ENCODE assay signal across 1 cellular context in the genomic region with DNA sequence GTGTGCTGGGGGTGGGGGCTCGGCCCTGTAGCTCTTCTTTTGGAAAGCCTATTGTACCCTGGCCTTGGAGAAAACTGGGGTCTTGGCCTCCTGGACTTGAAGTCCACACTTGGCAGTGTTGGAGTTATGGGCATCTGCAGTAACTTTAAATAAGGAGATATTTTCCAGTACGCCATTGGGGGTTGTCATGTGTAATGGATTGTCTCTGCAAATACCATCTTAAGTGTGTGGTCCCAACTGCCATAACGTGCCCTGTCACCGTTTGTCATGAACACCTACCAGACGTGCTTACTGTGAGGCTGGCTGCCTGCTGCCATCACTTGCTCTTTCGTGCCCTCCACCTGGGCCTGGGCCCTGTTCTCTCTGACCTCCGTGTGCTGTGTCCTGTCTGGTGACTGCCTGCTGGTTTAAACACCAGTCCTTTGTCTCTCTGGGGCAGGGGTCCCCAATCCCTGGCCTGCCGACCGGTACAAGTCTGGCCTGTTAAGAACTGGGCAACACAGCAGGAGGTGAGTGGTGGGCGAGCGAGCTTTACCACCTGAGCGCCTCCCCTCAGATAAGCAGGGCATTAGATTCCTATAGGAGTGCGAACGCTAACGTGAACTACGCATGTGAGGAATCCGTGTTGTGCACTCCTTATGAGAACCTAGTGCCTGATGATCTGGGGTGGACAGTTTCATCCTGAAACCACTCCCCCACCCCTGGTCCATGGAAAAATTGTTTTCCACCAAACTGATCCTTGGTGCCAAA.
TF ChIP-seq lines count a peak whose summit lies in the region.

No MANE protein-coding gene starts in this region.

TF ChIP-seq in HEK293, 187 proteins besides CTCF, POLR2A, EP300 and RAD21 (continued from another document):
- TF ChIP-seq, protein P1, sequence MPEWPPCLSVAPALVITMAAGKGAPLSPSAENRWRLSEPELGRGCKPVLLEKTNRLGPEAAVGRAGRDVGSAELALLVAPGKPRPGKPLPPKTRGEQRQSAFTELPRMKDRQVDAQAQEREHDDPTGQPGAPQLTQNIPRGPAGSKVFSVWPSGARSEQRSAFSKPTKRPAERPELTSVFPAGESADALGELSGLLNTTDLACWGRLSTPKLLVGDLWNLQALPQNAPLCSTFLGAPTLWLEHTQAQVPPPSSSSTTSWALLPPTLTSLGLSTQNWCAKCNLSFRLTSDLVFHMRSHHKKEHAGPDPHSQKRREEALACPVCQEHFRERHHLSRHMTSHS (tag by site-specific recombination; IDR thresholded peaks at IDR 0.05), result no peak
- TF ChIP-seq IKZF3 (tag by site-specific recombination; IDR thresholded peaks at IDR 0.05) (peak; percentile 62; the same call in 1 of the 2 replicates), ZNF585B (tag by site-specific recombination; IDR thresholded peaks at IDR 0.05) (no peak), MZF1 (tag by site-specific recombination; IDR thresholded peaks at IDR 0.05; ENCODE audit: borderline replicate concordance) (0 out of 2 replicates have a peak, but pooled peaks have one; percentile 24), MYNN (tag by site-specific recombination; IDR thresholded peaks at IDR 0.05; ENCODE audit: borderline replicate concordance) (no peak), ZNF768 (tag by site-specific recombination; IDR thresholded peaks at IDR 0.05) (no peak), ZNF792 (tag by site-specific recombination; IDR thresholded peaks at IDR 0.05) (no peak), ZNF416 (tag by site-specific recombination; IDR thresholded peaks at IDR 0.05) (no peak), HOXD13 (CRISPR knock-in tag; IDR thresholded peaks at IDR 0.05; ENCODE audit: borderline replicate concordance) (no peak), TCF7L2 (IDR thresholded peaks at IDR 0.05; ENCODE audit: borderline replicate concordance, low read depth, low read length) (no peak), ZNF654 (tag by site-specific recombination; IDR thresholded peaks at IDR 0.05; ENCODE audit: low read depth) (no peak), ZNF600 (tag by site-specific recombination; IDR thresholded peaks at IDR 0.05) (peak; percentile 70), ZBTB48 (tag by site-specific recombination; IDR thresholded peaks at IDR 0.05) (no peak), ZBTB17 (tag by site-specific recombination; IDR thresholded peaks at IDR 0.05) (peak; percentile 56; the same call in 1 of the 2 replicates), ZFHX2 (tag by site-specific recombination; conservative IDR thresholded peaks at IDR 0.05) (peak; percentile 33; the same call in 1 of the 2 replicates), ZNF394 (tag by site-specific recombination; IDR thresholded peaks at IDR 0.05; ENCODE audit: borderline replicate concordance) (no peak), MEIS1 (CRISPR knock-in tag; IDR thresholded peaks at IDR 0.05; ENCODE audit: borderline replicate concordance) (no peak), ZNF521 (tag by site-specific recombination; IDR thresholded peaks at IDR 0.05) (no peak), ZNF292 (tag by site-specific recombination; IDR thresholded peaks at IDR 0.05; ENCODE audit: borderline replicate concordance, low read depth) (no peak), SCRT2 (tag by site-specific recombination; IDR thresholded peaks at IDR 0.05) (no peak), ZNF211 (tag by site-specific recombination; IDR thresholded peaks at IDR 0.05; ENCODE audit: low read depth) (no peak), ZFP3 (tag by site-specific recombination; IDR thresholded peaks at IDR 0.05; ENCODE audit: low read depth) (no peak), WT1 (tag by site-specific recombination; IDR thresholded peaks at IDR 0.05) (0 out of 2 replicates have a peak, but pooled peaks have one; percentile 10), ZNF664 (tag by site-specific recombination; IDR thresholded peaks at IDR 0.05) (peak; percentile 76), ZNF155 (tag by site-specific recombination; IDR thresholded peaks at IDR 0.05) (no peak), ZNF146 (tag by site-specific recombination; IDR thresholded peaks at IDR 0.05) (no peak), ZNF449 (tag by site-specific recombination; IDR thresholded peaks at IDR 0.05) (no peak), ZBTB26 (tag by site-specific recombination; optimal IDR thresholded peaks at IDR 0.05) (no peak), ZNF175 (tag by site-specific recombination; IDR thresholded peaks at IDR 0.05) (no peak), ZNF660 (tag by site-specific recombination; IDR thresholded peaks at IDR 0.05) (no peak), ZNF132 (tag by site-specific recombination; IDR thresholded peaks at IDR 0.05; ENCODE audit: borderline replicate concordance) (no peak), ZNF391 (tag by site-specific recombination; IDR thresholded peaks at IDR 0.05; ENCODE audit: borderline replicate concordance, low read depth) (no peak)
- TF ChIP-seq, protein P2, sequence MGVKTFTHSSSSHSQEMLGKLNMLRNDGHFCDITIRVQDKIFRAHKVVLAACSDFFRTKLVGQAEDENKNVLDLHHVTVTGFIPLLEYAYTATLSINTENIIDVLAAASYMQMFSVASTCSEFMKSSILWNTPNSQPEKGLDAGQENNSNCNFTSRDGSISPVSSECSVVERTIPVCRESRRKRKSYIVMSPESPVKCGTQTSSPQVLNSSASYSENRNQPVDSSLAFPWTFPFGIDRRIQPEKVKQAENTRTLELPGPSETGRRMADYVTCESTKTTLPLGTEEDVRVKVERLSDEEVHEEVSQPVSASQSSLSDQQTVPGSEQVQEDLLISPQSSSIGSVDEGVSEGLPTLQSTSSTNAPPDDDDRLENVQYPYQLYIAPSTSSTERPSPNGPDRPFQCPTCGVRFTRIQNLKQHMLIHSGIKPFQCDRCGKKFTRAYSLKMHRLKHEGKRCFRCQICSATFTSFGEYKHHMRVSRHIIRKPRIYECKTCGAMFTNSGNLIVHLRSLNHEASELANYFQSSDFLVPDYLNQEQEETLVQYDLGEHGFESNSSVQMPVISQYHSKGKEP (tag by site-specific recombination; IDR thresholded peaks at IDR 0.05), result no peak
- TF ChIP-seq, protein P3, sequence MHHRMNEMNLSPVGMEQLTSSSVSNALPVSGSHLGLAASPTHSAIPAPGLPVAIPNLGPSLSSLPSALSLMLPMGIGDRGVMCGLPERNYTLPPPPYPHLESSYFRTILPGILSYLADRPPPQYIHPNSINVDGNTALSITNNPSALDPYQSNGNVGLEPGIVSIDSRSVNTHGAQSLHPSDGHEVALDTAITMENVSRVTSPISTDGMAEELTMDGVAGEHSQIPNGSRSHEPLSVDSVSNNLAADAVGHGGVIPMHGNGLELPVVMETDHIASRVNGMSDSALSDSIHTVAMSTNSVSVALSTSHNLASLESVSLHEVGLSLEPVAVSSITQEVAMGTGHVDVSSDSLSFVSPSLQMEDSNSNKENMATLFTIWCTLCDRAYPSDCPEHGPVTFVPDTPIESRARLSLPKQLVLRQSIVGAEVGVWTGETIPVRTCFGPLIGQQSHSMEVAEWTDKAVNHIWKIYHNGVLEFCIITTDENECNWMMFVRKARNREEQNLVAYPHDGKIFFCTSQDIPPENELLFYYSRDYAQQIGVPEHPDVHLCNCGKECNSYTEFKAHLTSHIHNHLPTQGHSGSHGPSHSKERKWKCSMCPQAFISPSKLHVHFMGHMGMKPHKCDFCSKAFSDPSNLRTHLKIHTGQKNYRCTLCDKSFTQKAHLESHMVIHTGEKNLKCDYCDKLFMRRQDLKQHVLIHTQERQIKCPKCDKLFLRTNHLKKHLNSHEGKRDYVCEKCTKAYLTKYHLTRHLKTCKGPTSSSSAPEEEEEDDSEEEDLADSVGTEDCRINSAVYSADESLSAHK (tag by site-specific recombination; IDR thresholded peaks at IDR 0.05), result peak; percentile 58; the same call in 1 of the 2 replicates
- TF ChIP-seq, protein P4, sequence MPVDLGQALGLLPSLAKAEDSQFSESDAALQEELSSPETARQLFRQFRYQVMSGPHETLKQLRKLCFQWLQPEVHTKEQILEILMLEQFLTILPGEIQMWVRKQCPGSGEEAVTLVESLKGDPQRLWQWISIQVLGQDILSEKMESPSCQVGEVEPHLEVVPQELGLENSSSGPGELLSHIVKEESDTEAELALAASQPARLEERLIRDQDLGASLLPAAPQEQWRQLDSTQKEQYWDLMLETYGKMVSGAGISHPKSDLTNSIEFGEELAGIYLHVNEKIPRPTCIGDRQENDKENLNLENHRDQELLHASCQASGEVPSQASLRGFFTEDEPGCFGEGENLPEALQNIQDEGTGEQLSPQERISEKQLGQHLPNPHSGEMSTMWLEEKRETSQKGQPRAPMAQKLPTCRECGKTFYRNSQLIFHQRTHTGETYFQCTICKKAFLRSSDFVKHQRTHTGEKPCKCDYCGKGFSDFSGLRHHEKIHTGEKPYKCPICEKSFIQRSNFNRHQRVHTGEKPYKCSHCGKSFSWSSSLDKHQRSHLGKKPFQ (tag by site-specific recombination; IDR thresholded peaks at IDR 0.05), result no peak
